In the genomic region with DNA sequence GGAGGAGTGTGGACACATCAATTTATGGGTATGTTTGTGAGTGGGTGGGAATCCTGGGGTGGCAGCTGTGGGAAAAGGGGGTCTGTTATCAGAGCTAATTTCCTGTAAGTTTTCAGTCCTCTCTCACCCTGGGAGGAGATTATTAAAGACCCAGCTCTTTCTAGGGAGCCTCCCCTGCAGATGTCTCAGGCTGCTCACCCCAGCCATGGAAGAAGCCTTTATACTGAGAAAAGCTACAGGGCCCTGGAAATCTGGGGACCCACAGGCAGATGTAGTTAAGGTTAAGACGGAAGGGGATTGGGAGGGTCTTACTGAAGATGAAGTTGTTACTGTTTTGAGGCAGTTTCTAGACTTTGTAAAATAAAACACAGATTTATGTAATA, we compare ENCODE assay signal across 17 cellular contexts. TPM values are rescaled to one million over a fixed set of nuclear protein-coding genes. Genes with fewer than 3 reads are reported as not detected.
DNase-seq lines count a peak whose midpoint lies in the region; ATAC-seq, FAIRE-seq and TF ChIP-seq lines count a peak whose summit lies in the region.
"Had no signal": no experiment of that assay in that cellular context is flagged by ENCODE, and none has a peak within 500 bp of the region (broad histone marks: within the 10 kb centered on the region; RNA-seq: fewer than 3 reads in every experiment).

No MANE protein-coding gene starts in this region.

- intact Hi-C loops in OCI-LY7 (cut with micrococcal nuclease; ENCODE audit: unreplicated experiment): loop anchor here (2.0 to 5.0 kb wide), 3 partner anchors 129 to 349 kb away; no protein-coding TSS in a partner anchor

- H3K56ac ChIP-seq in H9 (ENCODE audit: insufficient read length, low read depth, low read length): no peak overlapping the region

- H3K27me3 ChIP-seq in H9 (ENCODE audit: insufficient read depth, low read length) (no peaks in the 10 kb centered on the region), subcutaneous abdominal adipose tissue (ENCODE audit: control insufficient read depth in 5 of 5, insufficient read depth in 4 of 5, low read length in 5 of 5) (no peaks in the 10 kb centered on the region), small intestine (ENCODE audit: control insufficient read depth in 2 of 2, insufficient read depth in 2 of 2, low read length in 2 of 2) (no peaks in the 10 kb centered on the region)
- H3K27me3 ChIP-seq: neural progenitor cell had no signal

- BruUV-seq in OCI-LY7 (replicated peaks; lab: Mats Ljungman, UMichigan): no TSS peak

- H3K4me2 ChIP-seq in H9 (ENCODE audit: insufficient read depth, insufficient read length, low read length) (no peak overlapping the region), OCI-LY7 (ENCODE audit: low read length) (peak overlapping the region; percentile 76)
- H3K4me2 ChIP-seq: neural progenitor cell, PC-9 had no signal

- no peak for FAIRE-seq in small intestine (lab: Jason Lieb, UNC)
- FAIRE-seq: GM12892 had no signal

- no peak overlapping the region for H2AK5ac ChIP-seq in H9 (ENCODE audit: insufficient read length, low read length)

- H3K9me3 Mint-ChIP-seq in H9: peaks cover 58 to 70% of the 10 kb centered on the region in 2 experiments
- H3K9me3 Mint-ChIP-seq in effector memory CD8-positive, alpha-beta T cell: no peaks in the 10 kb centered on the region

- H3K4ac ChIP-seq in H9 (ENCODE audit: low read depth, low read length): no peak overlapping the region

- H3K36me3 Mint-ChIP-seq in H9 (ENCODE audit: insufficient read depth in 1 of 3, low read depth in 3 of 3): peaks cover 54 to 63% (median 62%) of the 10 kb centered on the region in 3 experiments
- H3K36me3 Mint-ChIP-seq in effector memory CD8-positive, alpha-beta T cell (ENCODE audit: insufficient read depth): peaks cover 10% of the 10 kb centered on the region

- CTCF ChIA-PET in OCI-LY7 (lab: Charles Lee; ENCODE audit: unreplicated experiment): no interaction called here

- peak overlapping the region in 2 of 3 experiments; percentile 31 to 54; a peak in 4 of 7 replicates for H3K27ac Mint-ChIP-seq in H9
- H3K27ac Mint-ChIP-seq in effector memory CD8-positive, alpha-beta T cell: peak overlapping the region; percentile 3 to 59
- H3K27ac Mint-ChIP-seq: CD14-positive monocyte; dendritic cell treated with granulocyte-macrophage colony-stimulating factor and Interleukin-4, amounts not matched to agents 40 ng/mL and 50 ng/mL, for 4 days; neural progenitor cell had no signal

- H2BK5ac ChIP-seq in H9 (ENCODE audit: insufficient read length, low read length): no peak overlapping the region

- H2AFZ ChIP-seq in H9 (ENCODE audit: low read length) (no peak overlapping the region), OCI-LY7 (ENCODE audit: low read length) (no peak overlapping the region)
- H2AFZ ChIP-seq: neural progenitor cell, PC-9 had no signal

- no peak overlapping the region for H4K8ac ChIP-seq in H9 (replicated peaks; ENCODE audit: insufficient read length, low read depth, low read length)

- no peak overlapping the region for H4K5ac ChIP-seq in H9 (ENCODE audit: insufficient read length, low read depth, low read length)

- H3K23ac ChIP-seq in H9 (ENCODE audit: insufficient read length, low read depth, low read length): no peak overlapping the region

- H3K9ac ChIP-seq in H9 (ENCODE audit: extremely low read depth, insufficient read length, low read length) (no peak overlapping the region), subcutaneous abdominal adipose tissue (ENCODE audit: low read length in 5 of 5) (peak overlapping the region in 2 of 5 donors; percentile 25 to 73)
- H3K9ac ChIP-seq: neural progenitor cell had no signal

- H3K9me2 ChIP-seq in OCI-LY7 (ENCODE audit: insufficient read depth, low read length): no peaks in the 10 kb centered on the region

- ATAC-seq in effector memory CD8-positive, alpha-beta T cell (replicated peaks): no peak
- ATAC-seq in HG03135 (IDR thresholded peaks at IDR 0.05; ENCODE audit: unreplicated experiment): no peak
- ATAC-seq: T-cell had no signal

- H3K79me1 ChIP-seq in H9 (ENCODE audit: insufficient read depth, low read depth, low read length, poor library complexity, severe bottlenecking): no peaks in the 10 kb centered on the region

- no peak overlapping the region for H4K91ac ChIP-seq in H9 (ENCODE audit: insufficient read length, low read depth, low read length)

- no peak overlapping the region for H2BK20ac ChIP-seq in H9 (ENCODE audit: low read depth, low read length, poor library complexity, severe bottlenecking)

- POLR2A ChIA-PET in OCI-LY7 (lab: Charles Lee): interaction anchor here (0.7 kb wide), 1 partner anchor 1068 kb away, joined by 4 read pairs; no protein-coding TSS in a partner anchor

- H3K27ac ChIP-seq in H9 (ENCODE audit: insufficient read length, low read depth, low read length): no peak overlapping the region
- peak overlapping the region; percentile 98 for H3K27ac ChIP-seq in OCI-LY7 (ENCODE audit: low read depth, low read length, poor library complexity, severe bottlenecking)
- peak overlapping the region; percentile 84 for H3K27ac ChIP-seq in subcutaneous abdominal adipose tissue (ENCODE audit: low read depth, low read length)
- H3K27ac ChIP-seq in small intestine (ENCODE audit: low read depth in 1 of 2, low read length in 1 of 2): peak overlapping the region in 1 of 2 donors; percentile 9
- H3K27ac ChIP-seq: neural progenitor cell, PC-9 had no signal

- H3K4me3 Mint-ChIP-seq in H9: no peak overlapping the region; a peak in 1 of 5 replicates
- H3K4me3 Mint-ChIP-seq in effector memory CD8-positive, alpha-beta T cell: no peak overlapping the region
- H3K4me3 Mint-ChIP-seq: activated naive CD8-positive, alpha-beta T cell; CD14-positive monocyte; dendritic cell treated with granulocyte-macrophage colony-stimulating factor and Interleukin-4, amounts not matched to agents 40 ng/mL and 50 ng/mL, for 4 days; neural progenitor cell; T-cell had no signal

- no peak for DNase-seq in H9
- peak; percentile 51 for DNase-seq in OCI-LY7 (ENCODE audit: low spot score)
- DNase-seq in effector memory CD8-positive, alpha-beta T cell: no peak
- DNase-seq in mesenteric fat pad (ENCODE audit: low spot score): no peak
- DNase-seq in small intestine: no peak
- DNase-seq: activated CD4-positive, CD25-positive, alpha-beta regulatory T cell treated with anti-CD3 and anti-CD28 coated beads, Interleukin-2, amount 50 U/mL, for 72 hours; NCI-H1930; NCI-H524; PC-9; T-cell had no signal

- peaks cover 9 to 17% of the 10 kb centered on the region in 2 experiments for H3K4me1 Mint-ChIP-seq in H9
- H3K4me1 Mint-ChIP-seq in effector memory CD8-positive, alpha-beta T cell (ENCODE audit: low read depth in 2 of 2): peaks cover 23 to 48% of the 10 kb centered on the region in 2 donors
- H3K4me1 Mint-ChIP-seq: neural progenitor cell had no signal

- H2BK15ac ChIP-seq in H9 (ENCODE audit: low read depth, low read length): no peak overlapping the region

- TF ChIP-seq CTCF in H9 (conservative IDR thresholded peaks at IDR 0.05) (no peak), OCI-LY7 (conservative IDR thresholded peaks at IDR 0.05; ENCODE audit: low read length) (no peak)

- H3K36me3 ChIP-seq in OCI-LY7 (ENCODE audit: insufficient read depth, low read length) (peaks cover 59% of the 10 kb centered on the region), subcutaneous abdominal adipose tissue (ENCODE audit: control insufficient read depth in 5 of 5, insufficient read depth in 5 of 5, low read length in 5 of 5) (peaks cover 0 to 2% (median 0%) of the 10 kb centered on the region in 5 donors), small intestine (ENCODE audit: control insufficient read depth in 2 of 2, insufficient read depth in 2 of 2, low read length in 2 of 2) (no peaks in the 10 kb centered on the region)
- H3K36me3 ChIP-seq: neural progenitor cell had no signal

- no peaks in the 10 kb centered on the region; the same call in 1 of the 2 replicates for H3K27me3 Mint-ChIP-seq in H9 (ENCODE audit: low read depth)
- H3K27me3 Mint-ChIP-seq in effector memory CD8-positive, alpha-beta T cell: no peaks in the 10 kb centered on the region
- H3K27me3 Mint-ChIP-seq: activated naive CD8-positive, alpha-beta T cell; dendritic cell treated with granulocyte-macrophage colony-stimulating factor and Interleukin-4, amounts not matched to agents 40 ng/mL and 50 ng/mL, for 4 days; T-cell had no signal

- H4K20me1 ChIP-seq in H9 (ENCODE audit: control insufficient read depth, insufficient read depth, insufficient read length) (no peaks in the 10 kb centered on the region), OCI-LY7 (ENCODE audit: insufficient read depth, low read length) (no peaks in the 10 kb centered on the region)

- H2BK12ac ChIP-seq in H9 (ENCODE audit: insufficient read length, low read depth, low read length): no peak overlapping the region

- H3T11ph ChIP-seq in H9 (ENCODE audit: low read length): no peak overlapping the region

- H3K4me3 ChIP-seq in OCI-LY7 (ENCODE audit: low read depth, low read length, poor library complexity, severe bottlenecking): peak overlapping the region; percentile 77
- no peak overlapping the region for H3K4me3 ChIP-seq in subcutaneous abdominal adipose tissue (ENCODE audit: low read depth in 1 of 5, low read length in 5 of 5)
- H3K4me3 ChIP-seq in small intestine (ENCODE audit: low read depth in 1 of 2, low read length in 2 of 2): no peak overlapping the region
- H3K4me3 ChIP-seq: neural progenitor cell, PC-9 had no signal

- H3K23me2 ChIP-seq in H9 (ENCODE audit: insufficient read length, low read depth, low read length, poor library complexity, severe bottlenecking): no peaks in the 10 kb centered on the region

- peaks cover 5% of the 10 kb centered on the region; the same call in 1 of the 2 replicates for H3K79me2 ChIP-seq in H9 (ENCODE audit: insufficient read depth, low read length)
- peaks cover 92% of the 10 kb centered on the region for H3K79me2 ChIP-seq in OCI-LY7 (ENCODE audit: insufficient read depth, low read depth, low read length)

- H3K18ac ChIP-seq in H9 (ENCODE audit: insufficient read length, low read depth, low read length): no peak overlapping the region

- H3K9me3 ChIP-seq in H9 (ENCODE audit: control insufficient read depth, low read depth, low read length): peaks cover 3% of the 10 kb centered on the region
- peaks cover 19% of the 10 kb centered on the region for H3K9me3 ChIP-seq in OCI-LY7 (ENCODE audit: low read length)
- H3K9me3 ChIP-seq in subcutaneous abdominal adipose tissue (ENCODE audit: control insufficient read depth in 5 of 5, low read length in 5 of 5): no peaks in the 10 kb centered on the region
- no peaks in the 10 kb centered on the region for H3K9me3 ChIP-seq in small intestine (ENCODE audit: control insufficient read depth, low read depth)

- WGBS in H9 (ENCODE audit: extremely low coverage, insufficient read length, low lambda C conversion rate): no CpG with 5 or more reads among the region's 1 CpG
- WGBS in small intestine, 3 donors: 89 to 97% (median 97%) methylated on average over 1 of the region's 1 CpG

- no peak overlapping the region for H2BK120ac ChIP-seq in H9 (ENCODE audit: low read depth, low read length, poor library complexity, severe bottlenecking)

- H3K14ac ChIP-seq in H9 (ENCODE audit: insufficient read depth, low read length): no peak overlapping the region

- H3K4me1 ChIP-seq in H9 (ENCODE audit: insufficient read depth, low read length) (no peaks in the 10 kb centered on the region), OCI-LY7 (ENCODE audit: insufficient read depth, low read length, poor library complexity, severe bottlenecking) (peaks cover 59% of the 10 kb centered on the region), subcutaneous abdominal adipose tissue (ENCODE audit: control insufficient read depth in 5 of 5, insufficient read depth in 5 of 5, low read length in 5 of 5) (peaks cover 0 to 35% (median 19%) of the 10 kb centered on the region in 5 donors), small intestine (ENCODE audit: control insufficient read depth in 2 of 2, insufficient read depth in 1 of 2, low read depth in 1 of 2, low read length in 1 of 2) (no peaks in the 10 kb centered on the region)
- H3K4me1 ChIP-seq: neural progenitor cell had no signal

RNA-seq across cellular contexts. Expression of a gene that starts 4.6 kb away (rescaled TPM):
- total RNA-seq in H9 (2021) (19.3 and 21.3 TPM in 2 replicates), OCI-LY7 (2022) (48.4 and 58.4 TPM in 2 replicates), mesenteric fat pad (10.3 TPM)
- 55.9 and 62.6 TPM in 2 replicates for total RNA-seq in OCI-LY7 (2014; rRNA removed; shearing (Covaris generic))
- polyA plus RNA-seq in small intestine: 1 to 10 TPM; 1.4 to 3.9 (median 1.8) TPM
